12 cellular contexts compared by ENCODE assay signal in the genomic region with DNA sequence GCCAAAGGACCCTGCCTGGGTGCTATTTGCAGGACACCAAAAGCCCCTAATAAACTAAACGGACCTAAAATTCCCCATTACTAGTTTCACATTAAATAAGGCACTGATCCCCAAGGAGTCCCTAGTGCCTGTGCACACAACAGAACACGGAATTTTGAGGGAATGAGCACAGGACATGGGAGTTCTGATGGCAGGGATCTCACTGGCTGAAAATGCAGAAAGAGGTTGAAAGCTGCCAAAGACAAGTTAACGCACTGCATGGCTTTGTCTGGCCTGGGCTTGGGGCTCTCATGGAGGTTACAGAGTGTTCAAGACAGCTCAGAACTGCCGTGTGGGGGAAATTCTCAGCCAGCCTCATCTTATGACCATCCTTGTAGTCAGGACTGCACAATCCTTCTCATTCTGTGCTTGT. TPM values are rescaled to one million over a fixed set of nuclear protein-coding genes. Genes with fewer than 3 reads are reported as not detected.
DNase-seq lines count a peak whose midpoint lies in the region; ATAC-seq lines count a peak whose summit lies in the region.
"Had no signal": no experiment of that assay in that cellular context is flagged by ENCODE, and none has a peak within 500 bp of the region (broad histone marks: within the 10 kb centered on the region; RNA-seq: fewer than 3 reads in every experiment).

No MANE protein-coding gene starts in this region.

- no peaks in the 10 kb centered on the region for H3K27me3 ChIP-seq in GM23248 (replicated peaks; ENCODE audit: insufficient read depth)
- H3K27me3 ChIP-seq: SJCRH30 had no signal

- H3K36me3 Mint-ChIP-seq in stimulated activated memory B cell treated with anti-CD40 and anti-IgM and Interleukin-4, amounts not matched to agents 10 μg/mL and 1 μg/mL and 100 μg/mL, for 72 hours: no peaks in the 10 kb centered on the region
- H3K36me3 Mint-ChIP-seq: naive B cell had no signal

- no peak overlapping the region for H3K4me2 ChIP-seq in GM23248 (ENCODE audit: unreplicated experiment)

- peak overlapping the region; percentile 18 for H3K27ac Mint-ChIP-seq in stimulated activated memory B cell treated with anti-CD40 and anti-IgM and Interleukin-4, amounts not matched to agents 10 μg/mL and 1 μg/mL and 100 μg/mL, for 72 hours

- no peaks in the 10 kb centered on the region for H3K79me2 ChIP-seq in GM23248 (ENCODE audit: insufficient read depth)

- peaks cover 29% of the 10 kb centered on the region for H3K27me3 Mint-ChIP-seq in stimulated activated memory B cell treated with anti-CD40 and anti-IgM and Interleukin-4, amounts not matched to agents 10 μg/mL and 1 μg/mL and 100 μg/mL, for 72 hours

- H3K36me3 ChIP-seq in GM23248 (ENCODE audit: low read depth): no peaks in the 10 kb centered on the region
- H3K36me3 ChIP-seq: SJCRH30 had no signal

- no peaks in the 10 kb centered on the region for H3K9me3 Mint-ChIP-seq in stimulated activated memory B cell treated with anti-CD40 and anti-IgM and Interleukin-4, amounts not matched to agents 10 μg/mL and 1 μg/mL and 100 μg/mL, for 72 hours

- peak; percentile 38 for ATAC-seq in GM19372 (IDR thresholded peaks at IDR 0.05; ENCODE audit: low read depth, unreplicated experiment)
- peak; percentile 73 for ATAC-seq in HG02610 (IDR thresholded peaks at IDR 0.05; ENCODE audit: unreplicated experiment)
- ATAC-seq in HG03457 (IDR thresholded peaks at IDR 0.05; ENCODE audit: unreplicated experiment): peak; percentile 14
- ATAC-seq in stimulated activated memory B cell treated with anti-CD40 and anti-IgM and Interleukin-4, amounts not matched to agents 10 μg/mL and 1 μg/mL and 100 μg/mL, for 72 hours: peak; percentile 82
- ATAC-seq: effector memory CD8-positive, alpha-beta T cell had no signal

- no peaks in the 10 kb centered on the region for H3K9me2 ChIP-seq in GM23248 (ENCODE audit: insufficient read depth)

- no peak overlapping the region for H3K27ac ChIP-seq in GM23248
- H3K27ac ChIP-seq: SJCRH30 had no signal

- no peak overlapping the region for H2AFZ ChIP-seq in GM23248

- no peaks in the 10 kb centered on the region for H4K20me1 ChIP-seq in GM23248 (ENCODE audit: insufficient read depth)

- H3K4me1 ChIP-seq in GM23248 (ENCODE audit: insufficient read depth): peaks cover 6% of the 10 kb centered on the region; the same call in 1 of the 2 replicates
- H3K4me1 ChIP-seq: SJCRH30 had no signal

- in situ Hi-C loops in GM23248 (cut with MboI): no loop called here

- H3K4me3 Mint-ChIP-seq in stimulated activated memory B cell treated with anti-CD40 and anti-IgM and Interleukin-4, amounts not matched to agents 10 μg/mL and 1 μg/mL and 100 μg/mL, for 72 hours: no peak overlapping the region
- H3K4me3 Mint-ChIP-seq: effector memory CD8-positive, alpha-beta T cell; naive B cell had no signal

- 59 to 60% methylated on average over 4 of the region's 4 CpGs for WGBS in GM23248 (ENCODE audit: low coverage in 1 of 2, low lambda C conversion rate in 2 of 2, missing lambda C conversion rate in 2 of 2), 2 experiments

- DNase-seq in GM19238 (ENCODE audit: insufficient read length, low spot score) (no peak), EL (no peak), GM23248 (no peak)
- DNase-seq: activated CD4-positive, alpha-beta T cell treated with anti-CD3 and anti-CD28 coated beads, Interleukin-2, amount 50 U/mL, for 1 hour; effector memory CD8-positive, alpha-beta T cell; naive B cell; NCI-H2081; SJCRH30 had no signal

- H3F3A ChIP-seq in GM23248 (ENCODE audit: insufficient read depth): peaks cover 8% of the 10 kb centered on the region

- H3K4me3 ChIP-seq in GM23248: no peak overlapping the region
- H3K4me3 ChIP-seq: SJCRH30 had no signal

- H3K9me3 ChIP-seq in GM23248 (ENCODE audit: low read depth): no peaks in the 10 kb centered on the region
- H3K9me3 ChIP-seq: SJCRH30 had no signal

- H3K4me1 Mint-ChIP-seq in stimulated activated memory B cell treated with anti-CD40 and anti-IgM and Interleukin-4, amounts not matched to agents 10 μg/mL and 1 μg/mL and 100 μg/mL, for 72 hours: peaks cover 28% of the 10 kb centered on the region

- H3K9ac ChIP-seq in GM23248: no peak overlapping the region

RNA-seq across cellular contexts. Expression of a gene that starts 15.6 kb away (rescaled TPM):
- total RNA-seq in GM23248 (2014; rRNA removed; shearing (Covaris generic)): 6.9 and 9.4 TPM in 2 replicates
- 15.2 and 16.1 TPM in 2 replicates for polyA plus RNA-seq in GM23248 (2016; fragmentation: Nextera tagmentation; extraction: Ambion mirVana)

Comparison
In these comparisons a context has a peak if more than half of its experiments do, and no peak if none do; other contexts are left out.
1. ATAC-seq: peak in every context shown above with its lines; median percentile 82 in stimulated activated memory B cell treated with anti-CD40 and anti-IgM and Interleukin-4, amounts not matched to agents 10 μg/mL and 1 μg/mL and 100 μg/mL, for 72 hours; 73 in HG02610; 38 in GM19372; 14 in HG03457.